1 cellular context compared by ENCODE assay signal in the genomic region with DNA sequence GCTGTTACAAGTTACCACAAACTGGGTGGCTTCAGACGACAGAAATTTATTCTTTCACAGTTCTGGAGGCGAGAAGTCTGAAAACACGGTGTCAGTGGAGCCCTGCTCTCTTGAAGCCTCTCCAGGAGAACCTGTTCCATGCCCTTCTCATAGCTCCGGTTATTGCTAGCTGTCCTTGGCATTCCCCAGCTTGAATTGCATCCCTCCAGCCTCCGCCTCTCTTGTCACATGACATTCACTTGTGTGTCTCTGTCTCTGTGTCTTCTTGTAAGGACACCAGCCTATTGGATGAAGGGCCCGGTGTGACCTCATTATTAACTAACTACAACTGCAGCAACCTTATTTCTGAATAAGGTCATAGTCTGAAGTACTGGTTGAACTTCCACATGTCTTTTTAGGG.
TF ChIP-seq lines count a peak whose summit lies in the region.

No MANE protein-coding gene starts in this region.

TF ChIP-seq in H1, 55 proteins besides CTCF, POLR2A, EP300 and RAD21:
- TF ChIP-seq HDAC2 (IDR thresholded peaks at IDR 0.05; ENCODE audit: borderline replicate concordance in 1 of 2, low read depth in 2 of 2, low read length in 2 of 2) (no peak), GTF2F1 (IDR thresholded peaks at IDR 0.05; ENCODE audit: borderline replicate concordance, low read depth, low read length) (no peak), ZNF274 (IDR thresholded peaks at IDR 0.05; ENCODE audit: borderline replicate concordance, extremely low read depth, low read length) (no peak), ASH2L (IDR thresholded peaks at IDR 0.05; ENCODE audit: low read length) (no peak), RBBP5 (IDR thresholded peaks at IDR 0.05; ENCODE audit: borderline replicate concordance, low read depth, low read length) (no peak)
- TF ChIP-seq, protein P1, sequence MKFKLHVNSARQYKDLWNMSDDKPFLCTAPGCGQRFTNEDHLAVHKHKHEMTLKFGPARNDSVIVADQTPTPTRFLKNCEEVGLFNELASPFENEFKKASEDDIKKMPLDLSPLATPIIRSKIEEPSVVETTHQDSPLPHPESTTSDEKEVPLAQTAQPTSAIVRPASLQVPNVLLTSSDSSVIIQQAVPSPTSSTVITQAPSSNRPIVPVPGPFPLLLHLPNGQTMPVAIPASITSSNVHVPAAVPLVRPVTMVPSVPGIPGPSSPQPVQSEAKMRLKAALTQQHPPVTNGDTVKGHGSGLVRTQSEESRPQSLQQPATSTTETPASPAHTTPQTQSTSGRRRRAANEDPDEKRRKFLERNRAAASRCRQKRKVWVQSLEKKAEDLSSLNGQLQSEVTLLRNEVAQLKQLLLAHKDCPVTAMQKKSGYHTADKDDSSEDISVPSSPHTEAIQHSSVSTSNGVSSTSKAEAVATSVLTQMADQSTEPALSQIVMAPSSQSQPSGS (IDR thresholded peaks at IDR 0.05; ENCODE audit: low read length): no peak
TF ChIP-seq in H1: peak in this region for 0.
